Comparison of ENCODE assay signal across 28 cellular contexts in genomic region chr18:32717151-32717550, GRCh38. TPM values are rescaled to one million over a fixed set of nuclear protein-coding genes. Genes with fewer than 3 reads are reported as not detected.
"Had no signal": no experiment of that assay in that cellular context is flagged by ENCODE, and none has a peak within 500 bp of the region (broad histone marks: within the 10 kb centered on the region; RNA-seq: fewer than 3 reads in every experiment).

No MANE protein-coding gene starts in this region.

- H3K4me3 Mint-ChIP-seq: dendritic cell treated with granulocyte-macrophage colony-stimulating factor and Interleukin-4, amounts not matched to agents 40 ng/mL and 50 ng/mL, for 4 days; effector memory CD8-positive, alpha-beta T cell; natural killer cell treated with Interleukin-12 subunit alpha and Interleukin-12 subunit beta and Interleukin-15 and Interleukin-18, amount 100 ng/mL, for 72 hours; neural progenitor cell; stimulated activated effector memory CD8-positive, alpha-beta T cell treated with anti-CD3 and anti-CD28 coated beads, Interleukin-12 subunit alpha, Interleukin-12 subunit beta, amount 100 ng/mL, for 72 hours had no signal

- H3K9ac ChIP-seq: neural progenitor cell had no signal

- H3K79me2 ChIP-seq: hepatocyte had no signal

- H3K27me3 Mint-ChIP-seq: dendritic cell treated with granulocyte-macrophage colony-stimulating factor and Interleukin-4, amounts not matched to agents 40 ng/mL and 50 ng/mL, for 4 days had no signal

- H3K4me1 ChIP-seq: esophagus muscularis mucosa, left ventricle myocardium inferior, lower lobe of right lung, neural progenitor cell, pancreas, stomach, transverse colon had no signal

- H3K27ac ChIP-seq: epithelial cell of prostate, esophagus muscularis mucosa, hepatocyte, left ventricle myocardium inferior, lower lobe of right lung, neural progenitor cell, pancreas, stomach, thoracic aorta, transverse colon had no signal

- H3K36me3 ChIP-seq: esophagus muscularis mucosa, left ventricle myocardium inferior, lower lobe of right lung, neural progenitor cell, pancreas, stomach, thoracic aorta, transverse colon had no signal

- H3K36me3 Mint-ChIP-seq: natural killer cell treated with Interleukin-12 subunit alpha and Interleukin-12 subunit beta and Interleukin-15 and Interleukin-18, amount 100 ng/mL, for 72 hours; stimulated activated effector memory CD8-positive, alpha-beta T cell treated with anti-CD3 and anti-CD28 coated beads, Interleukin-12 subunit alpha, Interleukin-12 subunit beta, amount 100 ng/mL, for 72 hours had no signal

- H3K4me2 ChIP-seq: hepatocyte, neural progenitor cell, smooth muscle cell had no signal

- FAIRE-seq: colon, kidney, pancreas had no signal

- H3K4me3 ChIP-seq: esophagus muscularis mucosa, hepatocyte, left ventricle myocardium inferior, lower lobe of right lung, neural progenitor cell, pancreas, smooth muscle cell, stomach, thoracic aorta, transverse colon had no signal

- H3K9me3 ChIP-seq: esophagus muscularis mucosa, left ventricle myocardium inferior, lower lobe of right lung, pancreas, stomach, thoracic aorta, transverse colon had no signal

- H3K4me1 Mint-ChIP-seq: stimulated activated effector memory CD8-positive, alpha-beta T cell treated with anti-CD3 and anti-CD28 coated beads, Interleukin-12 subunit alpha, Interleukin-12 subunit beta, amount 100 ng/mL, for 72 hours had no signal

- ATAC-seq: effector memory CD8-positive, alpha-beta T cell; left cardiac atrium; lower lobe of right lung; natural killer cell treated with Interleukin-12 subunit alpha and Interleukin-12 subunit beta and Interleukin-15 and Interleukin-18, amount 100 ng/mL, for 72 hours; pancreas; right cardiac atrium; stimulated activated effector memory CD8-positive, alpha-beta T cell treated with anti-CD3 and anti-CD28 coated beads, Interleukin-12 subunit alpha, Interleukin-12 subunit beta, amount 100 ng/mL, for 72 hours had no signal

- DNase-seq: effector memory CD8-positive, alpha-beta T cell; foreskin melanocyte; head of caudate nucleus; kidney; left cardiac atrium; left ventricle myocardium inferior; lower lobe of right lung; mesenchymal stem cell; midbrain; nucleus accumbens; pancreas; right cardiac atrium; stimulated activated CD4-positive, alpha-beta T cell treated with anti-CD3 and anti-CD28 coated beads, Interleukin-2, amount 100 ng/mL, for 48 hours; stimulated activated CD8-positive, alpha-beta memory T cell treated with anti-CD3 and anti-CD28 coated beads, Interleukin-4, amount 100 ng/mL, for 48 hours; stomach; substantia nigra; transverse colon had no signal

- H3K27ac Mint-ChIP-seq: dendritic cell treated with granulocyte-macrophage colony-stimulating factor and Interleukin-4, amounts not matched to agents 40 ng/mL and 50 ng/mL, for 4 days; effector memory CD8-positive, alpha-beta T cell; natural killer cell treated with Interleukin-12 subunit alpha and Interleukin-12 subunit beta and Interleukin-15 and Interleukin-18, amount 100 ng/mL, for 72 hours; neural progenitor cell; progenitor cell of endocrine pancreas; stimulated activated effector memory CD8-positive, alpha-beta T cell treated with anti-CD3 and anti-CD28 coated beads, Interleukin-12 subunit alpha, Interleukin-12 subunit beta, amount 100 ng/mL, for 72 hours had no signal

- H3K9me3 Mint-ChIP-seq: dendritic cell treated with granulocyte-macrophage colony-stimulating factor and Interleukin-4, amounts not matched to agents 40 ng/mL and 50 ng/mL, for 4 days; neural progenitor cell had no signal

- H2AFZ ChIP-seq: hepatocyte, neural progenitor cell had no signal

- H3K27me3 ChIP-seq: esophagus muscularis mucosa, hepatocyte, neural progenitor cell, pancreas, stomach, transverse colon had no signal

RNA-seq across cellular contexts. Expression of gene KLHL14, which starts 55.7 kb away (rescaled TPM):
- total RNA-seq: left ventricle myocardium inferior, smooth muscle cell had no signal
